ENCODE assay signal across 1 cellular context in the genomic region with DNA sequence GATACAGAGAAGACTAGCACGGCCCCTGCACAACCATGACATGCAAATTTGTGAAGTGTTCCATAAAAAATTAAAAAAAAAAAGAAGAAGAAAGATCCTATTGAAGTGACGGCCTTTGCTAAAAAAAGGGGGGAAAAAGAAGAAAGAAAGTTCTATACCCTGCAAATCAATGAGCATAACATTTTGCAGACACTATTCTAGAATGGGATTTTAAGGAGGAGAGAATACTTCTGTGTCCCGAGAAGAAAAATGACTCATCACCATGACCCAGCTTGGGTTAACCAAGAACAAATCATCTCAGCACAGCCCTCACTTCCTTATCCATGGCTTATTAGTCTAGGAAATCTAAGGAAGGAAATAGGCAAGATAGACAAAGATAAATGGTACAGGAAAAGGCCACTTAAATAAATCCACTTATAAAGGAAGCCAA.
TF ChIP-seq lines count a peak whose summit lies in the region.

No MANE protein-coding gene starts in this region.

TF ChIP-seq in IMR-90, 13 proteins besides CTCF, POLR2A, EP300 and RAD21:
- TF ChIP-seq, protein P1, sequence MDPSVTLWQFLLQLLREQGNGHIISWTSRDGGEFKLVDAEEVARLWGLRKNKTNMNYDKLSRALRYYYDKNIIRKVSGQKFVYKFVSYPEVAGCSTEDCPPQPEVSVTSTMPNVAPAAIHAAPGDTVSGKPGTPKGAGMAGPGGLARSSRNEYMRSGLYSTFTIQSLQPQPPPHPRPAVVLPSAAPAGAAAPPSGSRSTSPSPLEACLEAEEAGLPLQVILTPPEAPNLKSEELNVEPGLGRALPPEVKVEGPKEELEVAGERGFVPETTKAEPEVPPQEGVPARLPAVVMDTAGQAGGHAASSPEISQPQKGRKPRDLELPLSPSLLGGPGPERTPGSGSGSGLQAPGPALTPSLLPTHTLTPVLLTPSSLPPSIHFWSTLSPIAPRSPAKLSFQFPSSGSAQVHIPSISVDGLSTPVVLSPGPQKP (IDR thresholded peaks at IDR 0.05; ENCODE audit: borderline replicate concordance, low read depth, low read length), result no peak
- TF ChIP-seq RFX5 (IDR thresholded peaks at IDR 0.05; ENCODE audit: low read depth, low read length) (no peak), CHD1 (IDR thresholded peaks at IDR 0.05; ENCODE audit: low read depth, low read length) (no peak), FOS (IDR thresholded peaks at IDR 0.05; ENCODE audit: low read depth, low read length) (peak; percentile 46; the same call in 1 of the 2 replicates), CEBPB (IDR thresholded peaks at IDR 0.05; ENCODE audit: low read depth, low read length) (no peak), RCOR1 (IDR thresholded peaks at IDR 0.05; ENCODE audit: insufficient replicate concordance, low read length) (no peak), MXI1 (IDR thresholded peaks at IDR 0.05; ENCODE audit: borderline replicate concordance, low read depth, low read length) (no peak), MAFK (IDR thresholded peaks at IDR 0.05; ENCODE audit: low read depth, low read length) (no peak), NFE2L2 (IDR thresholded peaks at IDR 0.05; ENCODE audit: low read depth, low read length) (peak; percentile 45; the same call in 1 of the 2 replicates), MAZ (IDR thresholded peaks at IDR 0.05; ENCODE audit: borderline replicate concordance, low read depth, low read length) (no peak), SMC3 (IDR thresholded peaks at IDR 0.05; ENCODE audit: low read depth, low read length) (no peak), BHLHE40 (IDR thresholded peaks at IDR 0.05; ENCODE audit: low read depth, low read length) (no peak; the same call in 1 of the 2 replicates)
- TF ChIP-seq, protein P2, sequence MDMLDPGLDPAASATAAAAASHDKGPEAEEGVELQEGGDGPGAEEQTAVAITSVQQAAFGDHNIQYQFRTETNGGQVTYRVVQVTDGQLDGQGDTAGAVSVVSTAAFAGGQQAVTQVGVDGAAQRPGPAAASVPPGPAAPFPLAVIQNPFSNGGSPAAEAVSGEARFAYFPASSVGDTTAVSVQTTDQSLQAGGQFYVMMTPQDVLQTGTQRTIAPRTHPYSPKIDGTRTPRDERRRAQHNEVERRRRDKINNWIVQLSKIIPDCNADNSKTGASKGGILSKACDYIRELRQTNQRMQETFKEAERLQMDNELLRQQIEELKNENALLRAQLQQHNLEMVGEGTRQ (IDR thresholded peaks at IDR 0.05; ENCODE audit: low read depth, low read length), result no peak
